Comparison of ENCODE assay signal across 11 cellular contexts in genomic region chr5:58598440-58598839, GRCh38. TPM values are rescaled to one million over a fixed set of nuclear protein-coding genes. Genes with fewer than 3 reads are reported as not detected.
"Had no signal": no experiment of that assay in that cellular context is flagged by ENCODE, and none has a peak within 500 bp of the region (broad histone marks: within the 10 kb centered on the region; RNA-seq: fewer than 3 reads in every experiment).

No MANE protein-coding gene starts in this region.

- H3K27me3 Mint-ChIP-seq: IgD-negative memory B cell had no signal

- H3K36me3 ChIP-seq: HAP-1 had no signal

- H3K9ac ChIP-seq: GM23248 had no signal

- ATAC-seq: HCT116, HepG2 had no signal

- H2AFZ ChIP-seq: GM23248 had no signal

- H3K4me3 ChIP-seq: GM23248, HAP-1 had no signal

- H3K4me1 ChIP-seq: HAP-1 had no signal

- H3K27ac ChIP-seq: GM23248, HL-60 had no signal

- DNase-seq: GM23248, GOT3, H7, HFFc6 had no signal

- H3K36me3 Mint-ChIP-seq: IgD-negative memory B cell had no signal

- H3K27ac Mint-ChIP-seq: HFFc6, IgD-negative memory B cell had no signal

- H3K4me3 Mint-ChIP-seq: HFFc6, IgD-negative memory B cell had no signal

- H3K9me3 ChIP-seq: HAP-1 had no signal

RNA-seq across cellular contexts. Expression of gene RAB3C, which starts 15.6 kb away (rescaled TPM):
- total RNA-seq: GM23248, H4, HepG2, HFFc6, HT1080 had no signal
- polyA plus RNA-seq: GM23248, HepG2 had no signal
